ENCODE assay signal across 17 cellular contexts in the genomic region with DNA sequence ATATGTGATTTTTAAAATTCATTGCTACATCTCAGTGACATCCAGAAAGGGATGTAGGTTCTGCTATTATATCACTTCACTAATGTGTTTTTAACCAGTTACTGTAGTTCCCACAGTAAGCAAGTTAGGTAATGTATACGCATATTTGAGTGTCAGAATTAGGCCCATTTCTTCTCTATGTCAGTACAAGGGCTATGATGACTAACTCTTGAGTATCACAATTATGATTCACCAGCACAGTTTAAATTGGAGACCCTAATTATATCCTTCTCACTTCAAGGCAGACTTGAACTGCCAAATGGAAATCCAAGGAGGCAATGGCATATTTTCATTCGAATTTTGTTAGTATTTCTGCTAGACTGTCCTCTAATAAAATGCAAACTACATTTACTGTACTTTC. TPM values are rescaled to one million over a fixed set of nuclear protein-coding genes. Genes with fewer than 3 reads are reported as not detected.
DNase-seq lines count a peak whose midpoint lies in the region; ATAC-seq and TF ChIP-seq lines count a peak whose summit lies in the region.
"Had no signal": no experiment of that assay in that cellular context is flagged by ENCODE, and none has a peak within 500 bp of the region (broad histone marks: within the 10 kb centered on the region; RNA-seq: fewer than 3 reads in every experiment).

No MANE protein-coding gene starts in this region.

- TF ChIP-seq CTCF in HFFc6 (IDR thresholded peaks at IDR 0.05): no peak
- no peak for TF ChIP-seq CTCF in brain microvascular endothelial cell (IDR thresholded peaks at IDR 0.05; ENCODE audit: low read depth, low read length, missing control alignments)

- no peaks in the 10 kb centered on the region for H3K9me3 Mint-ChIP-seq in HFFc6
- H3K9me3 Mint-ChIP-seq: activated CD4-positive, alpha-beta memory T cell treated with anti-CD3 and anti-CD28 coated beads, Interleukin-2, amount 10 ng/mL, durations not matched to agents 7 days and 5 days; activated T-helper 1 cell treated with anti-CD3 and anti-CD28 coated beads, Interleukin-12 subunit alpha, Interleukin-12 subunit beta, Interleukin-2, Interleukin-4 antibody, amounts not matched to agents 30 ng/mL and 10 ng/mL and 1 ng/mL, durations not matched to agents 14 hours and 24 hours and 36 hours had no signal

- peaks cover 8% of the 10 kb centered on the region for H3K36me3 ChIP-seq in brain microvascular endothelial cell (replicated peaks)
- H3K36me3 ChIP-seq: prostate gland had no signal

- intact Hi-C loops in sciatic nerve (cut with DNase I): no loop called here

- peaks cover 56% of the 10 kb centered on the region for H3K4me1 Mint-ChIP-seq in HFFc6 (ENCODE audit: low read depth)

- H3K4me3 Mint-ChIP-seq in HFFc6: peak overlapping the region; percentile 61
- H3K4me3 Mint-ChIP-seq: activated CD4-positive, alpha-beta memory T cell treated with anti-CD3 and anti-CD28 coated beads, Interleukin-2, amount 10 ng/mL, durations not matched to agents 7 days and 5 days; activated T-helper 1 cell treated with anti-CD3 and anti-CD28 coated beads, Interleukin-12 subunit alpha, Interleukin-12 subunit beta, Interleukin-2, Interleukin-4 antibody, amounts not matched to agents 30 ng/mL and 10 ng/mL and 1 ng/mL, durations not matched to agents 14 hours and 24 hours and 36 hours; stimulated activated naive B cell treated with anti-CD40 and anti-IgM and Interleukin-4, amounts not matched to agents 10 μg/mL and 1 μg/mL and 100 μg/mL, for 72 hours had no signal

- ATAC-seq in sciatic nerve (no peak), HG02588 (IDR thresholded peaks at IDR 0.05; ENCODE audit: unreplicated experiment) (no peak)
- ATAC-seq: HepG2; stimulated activated naive B cell treated with anti-CD40 and anti-IgM and Interleukin-4, amounts not matched to agents 10 μg/mL and 1 μg/mL and 100 μg/mL, for 72 hours had no signal

- in situ Hi-C loops in brain microvascular endothelial cell (cut with HindIII; ENCODE audit: low pct_ligation_motif_present, low sequenced_read_pairs): no loop called here

- peak overlapping the region; percentile 88 for H3K27ac Mint-ChIP-seq in HFFc6
- H3K27ac Mint-ChIP-seq: activated CD4-positive, alpha-beta memory T cell treated with anti-CD3 and anti-CD28 coated beads, Interleukin-2, amount 10 ng/mL, durations not matched to agents 7 days and 5 days; activated T-helper 1 cell treated with anti-CD3 and anti-CD28 coated beads, Interleukin-12 subunit alpha, Interleukin-12 subunit beta, Interleukin-2, Interleukin-4 antibody, amounts not matched to agents 30 ng/mL and 10 ng/mL and 1 ng/mL, durations not matched to agents 14 hours and 24 hours and 36 hours had no signal

- DNase-seq in AG08395 (ENCODE audit: low spot score) (peak; percentile 16), HFFc6 (peak; percentile 25), brain microvascular endothelial cell (no peak), iris pigment epithelial cell (ENCODE audit: low read depth) (peak; percentile 78), D341Med (ENCODE audit: low spot score) (no peak), sciatic nerve (ENCODE audit: low spot score) (no peak), NCI-H2196 treated with DMSO at 0.1 percent for 48 hours (lab: John Stamatoyannopoulos, UW; ENCODE audit: unreplicated experiment) (no peak)
- DNase-seq: activated CD4-positive, alpha-beta memory T cell treated with anti-CD3 and anti-CD28 coated beads, Interleukin-2, amount 10 ng/mL, durations not matched to agents 7 days and 5 days; DND-41; NCI-H510A; SHP77; stimulated activated CD4-positive, alpha-beta T cell treated with anti-CD3 and anti-CD28 coated beads, Interleukin-4, amount 100 ng/mL, for 4 hours; stimulated activated naive B cell treated with anti-CD40 and anti-IgM and Interleukin-4, amounts not matched to agents 10 μg/mL and 1 μg/mL and 100 μg/mL, for 72 hours had no signal

- no peak overlapping the region for H3K4me3 ChIP-seq in brain microvascular endothelial cell (ENCODE audit: low read depth, low read length)
- H3K4me3 ChIP-seq: prostate gland had no signal

- no peaks in the 10 kb centered on the region for H3K27me3 ChIP-seq in brain microvascular endothelial cell (replicated peaks)

- H3K27me3 Mint-ChIP-seq in HFFc6 (ENCODE audit: insufficient read depth): peaks cover 2% of the 10 kb centered on the region; the same call in 1 of the 2 replicates
- H3K27me3 Mint-ChIP-seq: activated CD4-positive, alpha-beta memory T cell treated with anti-CD3 and anti-CD28 coated beads, Interleukin-2, amount 10 ng/mL, durations not matched to agents 7 days and 5 days; stimulated activated naive B cell treated with anti-CD40 and anti-IgM and Interleukin-4, amounts not matched to agents 10 μg/mL and 1 μg/mL and 100 μg/mL, for 72 hours had no signal

- peaks cover 45% of the 10 kb centered on the region for H3K36me3 Mint-ChIP-seq in HFFc6 (ENCODE audit: low read depth)

- peak overlapping the region; percentile 92 for H3K27ac ChIP-seq in brain microvascular endothelial cell

RNA-seq across cellular contexts. Expression of a gene that starts 23.6 kb away (rescaled TPM):
- total RNA-seq in HFFc6 (2021; fragmentation: NEBNext Ultra II Directional; extraction: Animal tissue kit (Norgen Biotek cat#: 25700)): 100 to 1,000 TPM in 2 of 6 experiments, 10 to 100 TPM in 4; 75.8 to 104 (median 94.5) TPM
- 30.8 TPM for total RNA-seq in sciatic nerve

RNA-seq across cellular contexts. Expression of a gene that starts 24.0 kb away (rescaled TPM):
- total RNA-seq in HFFc6 (2021; fragmentation: NEBNext Ultra II Directional; extraction: Animal tissue kit (Norgen Biotek cat#: 25700)): 10 to 100 TPM; 21.0 to 26.2 (median 23.4) TPM
- total RNA-seq in sciatic nerve: 29.5 TPM

Comparison
In these comparisons a context has a peak if more than half of its experiments do, and no peak if none do; other contexts are left out.
1. DNase-seq: peak in AG08395 (single experiment), HFFc6 (single experiment) and iris pigment epithelial cell (single experiment); none in brain microvascular endothelial cell (single experiment), D341Med (single experiment), sciatic nerve (single experiment) and NCI-H2196 treated with DMSO at 0.1 percent for 48 hours (single experiment).